In the genomic region with DNA sequence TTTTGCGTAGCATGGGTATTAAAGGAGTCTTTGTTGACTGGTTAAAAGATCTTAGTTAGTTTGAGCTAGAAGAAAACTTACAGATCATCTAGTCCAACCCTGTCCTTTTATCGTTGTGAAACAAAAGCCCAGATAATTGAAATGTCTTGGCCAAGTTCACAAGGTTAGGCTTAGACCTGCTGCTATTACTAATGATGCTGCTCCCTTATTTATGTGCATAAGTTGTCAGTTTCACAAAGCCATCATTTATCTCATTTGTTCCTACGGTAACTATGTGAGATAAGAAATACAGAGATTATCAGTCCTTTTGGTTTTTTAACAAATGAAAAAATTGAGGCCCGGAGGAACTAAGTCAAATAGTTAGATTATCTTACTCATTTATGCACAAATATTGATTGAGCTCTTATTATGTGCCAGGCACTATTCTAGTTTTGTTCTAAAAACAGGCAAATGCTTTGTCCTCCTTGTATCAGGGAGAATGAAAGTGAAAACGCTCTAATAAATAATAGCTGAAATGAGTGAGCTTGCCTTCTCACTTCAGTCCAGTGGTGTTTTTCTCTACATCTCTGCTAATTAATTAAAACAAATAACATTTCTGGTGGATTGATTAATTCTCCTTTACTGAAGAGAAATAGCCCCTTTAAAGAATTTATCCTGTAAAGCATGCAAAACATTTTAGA, we compare ENCODE assay signal across 11 cellular contexts. TPM values are rescaled to one million over a fixed set of nuclear protein-coding genes. Genes with fewer than 3 reads are reported as not detected.
DNase-seq lines count a peak whose midpoint lies in the region; ATAC-seq, FAIRE-seq and TF ChIP-seq lines count a peak whose summit lies in the region.
"Had no signal": no experiment of that assay in that cellular context is flagged by ENCODE, and none has a peak within 500 bp of the region (broad histone marks: within the 10 kb centered on the region; RNA-seq: fewer than 3 reads in every experiment).

No MANE protein-coding gene starts in this region.

- H3K27ac ChIP-seq in pancreas (peak overlapping the region in 3 of 4 donors; percentile 13 to 28 (median 20)), vagina (peak overlapping the region; percentile 78)

- H3K4me3 ChIP-seq in pancreas: no peak overlapping the region
- H3K4me3 ChIP-seq in vagina: peak overlapping the region; percentile 9 to 25

- TF ChIP-seq CTCF in natural killer cell (IDR thresholded peaks at IDR 0.05) (no peak), pancreas (IDR thresholded peaks at IDR 0.05) (no peak), vagina (IDR thresholded peaks at IDR 0.05) (no peak)

- H3K27ac Mint-ChIP-seq in natural killer cell treated with Interleukin-12 subunit alpha and Interleukin-12 subunit beta and Interleukin-15 and Interleukin-18, amount 100 ng/mL, for 72 hours: peak overlapping the region; percentile 73 to 81
- H3K27ac Mint-ChIP-seq in natural killer cell: peak overlapping the region in 1 of 2 donors; percentile 32

- H3K36me3 ChIP-seq in pancreas (no peaks in the 10 kb centered on the region), vagina (no peaks in the 10 kb centered on the region)

- ATAC-seq in natural killer cell treated with Interleukin-12 subunit alpha and Interleukin-12 subunit beta and Interleukin-15 and Interleukin-18, amount 100 ng/mL, for 72 hours: no peak
- ATAC-seq in natural killer cell: no peak
- ATAC-seq in pancreas: peak in 3 of 4 donors; percentile 43 to 55 (median 43)
- ATAC-seq: Panc1 had no signal

- H3K9me3 Mint-ChIP-seq in natural killer cell treated with Interleukin-12 subunit alpha and Interleukin-12 subunit beta and Interleukin-15 and Interleukin-18, amount 100 ng/mL, for 72 hours: no peaks in the 10 kb centered on the region
- H3K9me3 Mint-ChIP-seq in natural killer cell: peaks cover 0 to 2% of the 10 kb centered on the region in 2 donors

- H3K9me3 ChIP-seq in pancreas: no peaks in the 10 kb centered on the region
- no peaks in the 10 kb centered on the region for H3K9me3 ChIP-seq in vagina

- no peak for DNase-seq in natural killer cell treated with Interleukin-12 subunit alpha and Interleukin-12 subunit beta and Interleukin-15 and Interleukin-18, amount 100 ng/mL, for 72 hours (ENCODE audit: low spot score)
- DNase-seq in natural killer cell (no peak), globus pallidus (ENCODE audit: low spot score) (peak; percentile 23), pancreas (no peak), vagina (ENCODE audit: extremely low spot score in 2 of 2) (no peak), activated gamma-delta T cell treated with Interleukin-2 at 50 U/mL for 16 hours (no peak), ACHN (no peak), NCI-H2029 treated with DMSO at 0.1 percent for 48 hours (lab: John Stamatoyannopoulos, UW) (no peak)
- DNase-seq: EL, NCI-H510A had no signal

- intact Hi-C loops in natural killer cell (cut with micrococcal nuclease): no loop called here
- intact Hi-C loops in pancreas (cut with DNase I): no loop called here
- intact Hi-C loops in vagina (cut with DNase I): no loop called here

- peaks cover 3 to 24% of the 10 kb centered on the region in 2 donors for H3K4me1 Mint-ChIP-seq in natural killer cell treated with Interleukin-12 subunit alpha and Interleukin-12 subunit beta and Interleukin-15 and Interleukin-18, amount 100 ng/mL, for 72 hours (ENCODE audit: low read depth in 2 of 2)
- peaks cover 0 to 7% of the 10 kb centered on the region in 2 donors for H3K4me1 Mint-ChIP-seq in natural killer cell

- TF ChIP-seq POLR2A in vagina (IDR thresholded peaks at IDR 0.05): no peak

- FAIRE-seq in pancreas (lab: Jason Lieb, UNC): no peak

- H3K4me3 Mint-ChIP-seq in natural killer cell treated with Interleukin-12 subunit alpha and Interleukin-12 subunit beta and Interleukin-15 and Interleukin-18, amount 100 ng/mL, for 72 hours: peak overlapping the region; percentile 73
- H3K4me3 Mint-ChIP-seq in natural killer cell: no peak overlapping the region

- H3K27me3 ChIP-seq in pancreas (no peaks in the 10 kb centered on the region), vagina (no peaks in the 10 kb centered on the region)

- no peaks in the 10 kb centered on the region for H3K4me1 ChIP-seq in pancreas
- peaks cover 76% of the 10 kb centered on the region for H3K4me1 ChIP-seq in vagina

- H3K36me3 Mint-ChIP-seq in natural killer cell treated with Interleukin-12 subunit alpha and Interleukin-12 subunit beta and Interleukin-15 and Interleukin-18, amount 100 ng/mL, for 72 hours: peaks cover 23% of the 10 kb centered on the region
- H3K36me3 Mint-ChIP-seq in natural killer cell: no peaks in the 10 kb centered on the region

- in situ Hi-C loops in ACHN (cut with HindIII; ENCODE audit: low pct_ligation_motif_present, low pct_unique_long_range_greater_than_20kb, low sequenced_read_pairs): no loop called here

- H3K27me3 Mint-ChIP-seq in natural killer cell treated with Interleukin-12 subunit alpha and Interleukin-12 subunit beta and Interleukin-15 and Interleukin-18, amount 100 ng/mL, for 72 hours: peaks cover 0 to 5% of the 10 kb centered on the region in 2 donors
- H3K27me3 Mint-ChIP-seq in natural killer cell (ENCODE audit: low read depth in 2 of 2): peaks cover 0 to 7% of the 10 kb centered on the region in 2 donors

- WGBS in pancreas, 2 donors: 34 to 36% methylated on average over 5 of the region's 5 CpGs

RNA-seq across cellular contexts. Expression of a gene that starts 49.1 kb away (rescaled TPM):
- 1 to 10 TPM; 1.5 to 5.0 TPM for total RNA-seq in natural killer cell treated with Interleukin-12 subunit alpha and Interleukin-12 subunit beta and Interleukin-15 and Interleukin-18, amount 100 ng/mL, for 72 hours
- total RNA-seq in natural killer cell: 1 to 10 TPM; 1.3 to 4.6 (median 1.9) TPM
- total RNA-seq in pancreas: 1 to 10 TPM in 3 of 6 donors, under 1 TPM in 2, not detected in 1; 0.12 to 4.4 (median 1.0) TPM
- 1 to 10 TPM; 1.2 to 1.5 TPM for polyA plus RNA-seq in pancreas
- total RNA-seq in vagina: 21.6 TPM

Comparison
In these comparisons a context has a peak if more than half of its experiments do, and no peak if none do; other contexts are left out.
1. ATAC-seq: peak in pancreas (3 of 4); none in natural killer cell treated with Interleukin-12 subunit alpha and Interleukin-12 subunit beta and Interleukin-15 and Interleukin-18, amount 100 ng/mL, for 72 hours (0 of 2) and natural killer cell (0 of 3).
2. H3K4me3 ChIP-seq: peak in vagina (2 of 2); none in pancreas (0 of 4).